In genomic region chr15:54456413-54456812, GRCh38 we compare ENCODE assay signal across 8 cellular contexts.
"Had no signal": no experiment of that assay in that cellular context is flagged by ENCODE, and none has a peak within 500 bp of the region (broad histone marks: within the 10 kb centered on the region; RNA-seq: fewer than 3 reads in every experiment).

No MANE protein-coding gene starts in this region.

- H3K4me3 ChIP-seq: GM12878 had no signal

- FAIRE-seq: G401.6, GM12878, GM12891, GM12892, GM18507, GM19239 had no signal

- ATAC-seq: GM12878 had no signal

- DNase-seq: GDM1, GF-D8 had no signal
